In the genomic region with DNA sequence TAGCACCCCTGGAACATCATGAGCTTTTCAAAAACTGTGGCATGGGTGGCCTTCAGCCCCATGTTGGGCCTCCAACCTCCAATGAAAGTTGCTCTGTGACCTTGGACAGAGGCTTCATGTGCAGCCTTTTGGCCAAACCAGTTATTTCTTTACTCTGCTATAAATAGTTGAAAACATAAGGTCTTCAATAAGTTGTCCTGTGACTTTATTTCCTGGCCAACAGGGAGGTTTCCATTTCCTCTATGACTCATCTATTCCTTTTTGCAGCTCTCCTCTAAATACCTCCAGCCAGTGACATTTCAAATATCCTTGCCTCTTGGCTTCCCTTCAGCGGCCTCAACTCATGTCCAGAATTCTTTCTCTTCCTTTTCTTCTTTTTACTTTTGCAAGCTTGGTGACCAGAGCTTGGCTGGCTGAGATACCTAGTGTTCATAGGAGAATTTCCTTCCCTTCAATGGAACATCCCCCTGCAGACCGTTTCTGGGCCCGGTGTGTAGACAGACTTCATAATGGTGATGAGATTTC, we compare ENCODE assay signal across 13 cellular contexts. TPM values are rescaled to one million over a fixed set of nuclear protein-coding genes. Genes with fewer than 3 reads are reported as not detected.
A peak's percentile ranks its signal among the peaks of the same experiment; 100 is the strongest.
DNase-seq lines count a peak whose midpoint lies in the region; ATAC-seq and TF ChIP-seq lines count a peak whose summit lies in the region.
"Had no signal": no experiment of that assay in that cellular context is flagged by ENCODE, and none has a peak within 500 bp of the region (broad histone marks: within the 10 kb centered on the region; RNA-seq: fewer than 3 reads in every experiment).

No MANE protein-coding gene starts in this region.

- H2AFZ ChIP-seq in smooth muscle cell (ENCODE audit: low read depth), result no peak overlapping the region

- H4K20me1 ChIP-seq in smooth muscle cell (ENCODE audit: low read depth), result no peaks in the 10 kb centered on the region

- H3K4me2 ChIP-seq in smooth muscle cell, result no peak overlapping the region

- H3K9ac ChIP-seq in smooth muscle cell (ENCODE audit: low read depth), result no peak overlapping the region

- H3K27ac ChIP-seq in SJSA1 (peak overlapping the region; percentile 93), smooth muscle cell (ENCODE audit: low read depth) (peak overlapping the region; percentile 46)
- H3K27ac ChIP-seq: cardiac muscle cell had no signal

- POLR2A ChIA-PET in activated CD8-positive, alpha-beta T cell treated with anti-CD3 and anti-CD28 coated beads for 36 hours (lab: Charles Lee), result no interaction called here

- H3K79me2 ChIP-seq in smooth muscle cell (ENCODE audit: low read depth), result no peaks in the 10 kb centered on the region

- H3K27me3 Mint-ChIP-seq in activated CD8-positive, alpha-beta T cell treated with anti-CD3 and anti-CD28 coated beads for 36 hours, result peaks cover 29% of the 10 kb centered on the region

- DNase-seq in SKM-1 treated with dmso at 0.1 percent for 144 hours (lab: John Stamatoyannopoulos, UW; ENCODE audit: unreplicated experiment) (peak; percentile 35), SKM-1 (lab: John Stamatoyannopoulos, UW; ENCODE audit: unreplicated experiment) (no peak), SJSA1 (ENCODE audit: low read depth in 1 of 2, low spot score in 2 of 2) (peak in 1 of 2 experiments; percentile 87), fibroblast of peridontal ligament (ENCODE audit: extremely low read depth) (peak; percentile 14), smooth muscle cell (lab: John Stamatoyannopoulos, UW; ENCODE audit: unreplicated experiment) (no peak), T-helper 1 cell (no peak), activated gamma-delta T cell (lab: John Stamatoyannopoulos, UW) (no peak)
- no peak for DNase-seq in activated CD8-positive, alpha-beta T cell treated with anti-CD3 and anti-CD28 coated beads for 36 hours
- DNase-seq: ACHN; naive thymus-derived CD8-positive, alpha-beta T cell; NCI-H2171; stimulated activated CD4-positive, alpha-beta T cell treated with anti-CD3 and anti-CD28 coated beads, Interleukin-4, amount 100 ng/mL, for 1 hour had no signal

- intact Hi-C loops in activated CD8-positive, alpha-beta T cell treated with anti-CD3 and anti-CD28 coated beads for 36 hours (cut with micrococcal nuclease), result no loop called here

- no peaks in the 10 kb centered on the region for H3K36me3 ChIP-seq in SJSA1
- no peaks in the 10 kb centered on the region for H3K36me3 ChIP-seq in smooth muscle cell (ENCODE audit: low read depth)
- H3K36me3 ChIP-seq: cardiac muscle cell had no signal

- H3K4me1 Mint-ChIP-seq in activated CD8-positive, alpha-beta T cell treated with anti-CD3 and anti-CD28 coated beads for 36 hours (ENCODE audit: low read depth), result peaks cover 4% of the 10 kb centered on the region

- H3K4me3 Mint-ChIP-seq in activated CD8-positive, alpha-beta T cell treated with anti-CD3 and anti-CD28 coated beads for 36 hours, result no peak overlapping the region
- H3K4me3 Mint-ChIP-seq: naive thymus-derived CD8-positive, alpha-beta T cell had no signal

- no peaks in the 10 kb centered on the region for H3F3A ChIP-seq in smooth muscle cell (ENCODE audit: low read depth)

- H3K9me3 ChIP-seq in SJSA1 (replicated peaks), result no peaks in the 10 kb centered on the region
- H3K9me3 ChIP-seq in smooth muscle cell (replicated peaks; ENCODE audit: low read depth), result no peaks in the 10 kb centered on the region

- no peak for ATAC-seq in activated CD8-positive, alpha-beta T cell treated with anti-CD3 and anti-CD28 coated beads for 36 hours
- ATAC-seq: naive thymus-derived CD8-positive, alpha-beta T cell had no signal

- no peak overlapping the region for H3K27ac Mint-ChIP-seq in activated CD8-positive, alpha-beta T cell treated with anti-CD3 and anti-CD28 coated beads for 36 hours
- H3K27ac Mint-ChIP-seq: naive thymus-derived CD8-positive, alpha-beta T cell had no signal

- no peak for TF ChIP-seq CTCF in smooth muscle cell (IDR thresholded peaks at IDR 0.05; ENCODE audit: borderline replicate concordance, insufficient read depth, poor library complexity, severe bottlenecking)
- no peak for TF ChIP-seq CTCF in activated CD8-positive, alpha-beta T cell treated with anti-CD3 and anti-CD28 coated beads for 36 hours (IDR thresholded peaks at IDR 0.05)

- no peaks in the 10 kb centered on the region for H3K9me3 Mint-ChIP-seq in activated CD8-positive, alpha-beta T cell treated with anti-CD3 and anti-CD28 coated beads for 36 hours

- H3K27me3 ChIP-seq in SJSA1 (replicated peaks) (no peaks in the 10 kb centered on the region), smooth muscle cell (ENCODE audit: low read depth) (peaks cover 4% of the 10 kb centered on the region)

- H3K4me1 ChIP-seq in SJSA1 (replicated peaks), result peaks cover 60% of the 10 kb centered on the region
- peaks cover 5% of the 10 kb centered on the region for H3K4me1 ChIP-seq in smooth muscle cell (ENCODE audit: low read depth)

- no peaks in the 10 kb centered on the region for H3K36me3 Mint-ChIP-seq in activated CD8-positive, alpha-beta T cell treated with anti-CD3 and anti-CD28 coated beads for 36 hours (ENCODE audit: low read depth)

- no peak overlapping the region for H3K4me3 ChIP-seq in SJSA1
- no peak overlapping the region for H3K4me3 ChIP-seq in smooth muscle cell
- H3K4me3 ChIP-seq: cardiac muscle cell had no signal

- CTCF ChIA-PET in activated CD8-positive, alpha-beta T cell treated with anti-CD3 and anti-CD28 coated beads for 36 hours (lab: Charles Lee), result interaction anchor here (0.7 kb wide), 1 partner anchor 72 kb away, joined by 3 read pairs; no protein-coding TSS in a partner anchor

- 84% methylated on average over 3 of the region's 3 CpGs for WGBS in smooth muscle cell (ENCODE audit: low lambda C conversion rate)

RNA-seq across cellular contexts. Expression of gene TRIM67, which starts 22.7 kb away (rescaled TPM):
- total RNA-seq in SJSA1 (2014; rRNA removed; shearing (Covaris generic)), result 0.47 and 0.61 TPM in 2 replicates
- total RNA-seq in smooth muscle cell, result 0.04 TPM in 1 of 2 replicates, not detected in the other
- polyA plus RNA-seq in smooth muscle cell, result 0.13 and 0.25 TPM in 2 replicates
- total RNA-seq in activated CD8-positive, alpha-beta T cell treated with anti-CD3 and anti-CD28 coated beads for 36 hours, result not detected
- total RNA-seq: naive thymus-derived CD8-positive, alpha-beta T cell had no signal
- polyA plus RNA-seq: cardiac muscle cell; naive thymus-derived CD8-positive, alpha-beta T cell had no signal

Comparison
In these comparisons a context has a peak if more than half of its experiments do, and no peak if none do; other contexts are left out.
1. DNase-seq: peak in SKM-1 treated with dmso at 0.1 percent for 144 hours (single experiment) and fibroblast of peridontal ligament (single experiment); none in SKM-1 (single experiment), smooth muscle cell (single experiment), T-helper 1 cell (0 of 5), activated gamma-delta T cell (single experiment) and activated CD8-positive, alpha-beta T cell treated with anti-CD3 and anti-CD28 coated beads for 36 hours (single experiment).